29 cellular contexts compared by ENCODE assay signal in genomic region chr10:112507988-112508387, GRCh38.
"Had no signal": no experiment of that assay in that cellular context is flagged by ENCODE, and none has a peak within 500 bp of the region (broad histone marks: within the 10 kb centered on the region; RNA-seq: fewer than 3 reads in every experiment).

No MANE protein-coding gene starts in this region.

- H3K36me3 ChIP-seq: cardiac muscle cell, colonic mucosa, ovary, right atrium auricular region, stomach, suprapubic skin had no signal

- H3K4me3 Mint-ChIP-seq: activated naive CD8-positive, alpha-beta T cell; brain; memory B cell; natural killer cell treated with Interleukin-12 subunit alpha and Interleukin-12 subunit beta and Interleukin-15 and Interleukin-18, amount 100 ng/mL, for 72 hours; stimulated activated memory B cell treated with anti-CD40 and anti-IgM and Interleukin-4, amounts not matched to agents 10 μg/mL and 1 μg/mL and 100 μg/mL, for 72 hours had no signal

- H3K9me3 ChIP-seq: colonic mucosa, ovary, psoas muscle, right atrium auricular region, stomach, suprapubic skin, tibial nerve had no signal

- H3K27me3 ChIP-seq: cardiac muscle cell, colonic mucosa, dorsolateral prefrontal cortex, ovary, right atrium auricular region, stomach, suprapubic skin, tibial nerve had no signal

- ATAC-seq: natural killer cell treated with Interleukin-12 subunit alpha and Interleukin-12 subunit beta and Interleukin-15 and Interleukin-18, amount 100 ng/mL, for 72 hours; psoas muscle; stimulated activated memory B cell treated with anti-CD40 and anti-IgM and Interleukin-4, amounts not matched to agents 10 μg/mL and 1 μg/mL and 100 μg/mL, for 72 hours had no signal

- H3K27ac ChIP-seq: cardiac muscle cell, colonic mucosa, dorsolateral prefrontal cortex, ovary, psoas muscle, right atrium auricular region, stomach, tibial nerve had no signal

- H3K4me1 ChIP-seq: colonic mucosa, psoas muscle had no signal

- H3K27ac Mint-ChIP-seq: activated naive CD8-positive, alpha-beta T cell; brain; memory B cell; natural killer cell treated with Interleukin-12 subunit alpha and Interleukin-12 subunit beta and Interleukin-15 and Interleukin-18, amount 100 ng/mL, for 72 hours; stimulated activated memory B cell treated with anti-CD40 and anti-IgM and Interleukin-4, amounts not matched to agents 10 μg/mL and 1 μg/mL and 100 μg/mL, for 72 hours had no signal

- H3K27me3 Mint-ChIP-seq: activated naive CD8-positive, alpha-beta T cell; brain; memory B cell; natural killer cell treated with Interleukin-12 subunit alpha and Interleukin-12 subunit beta and Interleukin-15 and Interleukin-18, amount 100 ng/mL, for 72 hours; stimulated activated memory B cell treated with anti-CD40 and anti-IgM and Interleukin-4, amounts not matched to agents 10 μg/mL and 1 μg/mL and 100 μg/mL, for 72 hours had no signal

- DNase-seq: activated CD4-positive, alpha-beta T cell treated with anti-CD3 and anti-CD28 coated beads for 4 hours; activated CD4-positive, alpha-beta T cell treated with anti-CD3 and anti-CD28 coated beads, Interleukin-2, amount 50 U/mL, for 48 hours; activated CD8-positive, alpha-beta memory T cell treated with anti-CD3 and anti-CD28 coated beads for 24 hours; activated effector memory CD4-positive, alpha-beta T cell treated with Interleukin-2 at 50 U/mL for 16 hours; activated naive CD4-positive, alpha-beta T cell treated with Interleukin-2 at 50 U/mL for 16 hours; anterior cingulate cortex; cerebellar nuclear complex; colonic mucosa; dorsolateral prefrontal cortex; effector memory CD4-positive, alpha-beta T cell; foreskin fibroblast; head of caudate nucleus; hippocampal formation; ovary; psoas muscle; stimulated activated CD4-positive, alpha-beta T cell treated with anti-CD3 and anti-CD28 coated beads, Interleukin-1b, Interleukin-23, amount 100 ng/mL, for 48 hours; stimulated activated CD4-positive, alpha-beta T cell treated with anti-CD3 and anti-CD28 coated beads, Interleukin-4, amount 100 ng/mL, for 4 hours; stimulated activated CD8-positive, alpha-beta memory T cell treated with anti-CD3 and anti-CD28 coated beads, Interleukin-4, amount 100 ng/mL, for 48 hours; stomach had no signal

- H3K9me3 Mint-ChIP-seq: natural killer cell treated with Interleukin-12 subunit alpha and Interleukin-12 subunit beta and Interleukin-15 and Interleukin-18, amount 100 ng/mL, for 72 hours had no signal

- H3K4me2 ChIP-seq: smooth muscle cell had no signal

- H3K4me3 ChIP-seq: cardiac muscle cell, colonic mucosa, dorsolateral prefrontal cortex, ovary, psoas muscle, right atrium auricular region, smooth muscle cell, stomach, suprapubic skin, tibial nerve had no signal
